ENCODE assay signal across 21 cellular contexts in genomic region chr12:94500831-94501567, GRCh38. TPM values are rescaled to one million over a fixed set of nuclear protein-coding genes. Genes with fewer than 3 reads are reported as not detected.
DNase-seq lines count a peak whose midpoint lies in the region; FAIRE-seq and TF ChIP-seq lines count a peak whose summit lies in the region.
"Had no signal": no experiment of that assay in that cellular context is flagged by ENCODE, and none has a peak within 500 bp of the region (broad histone marks: within the 10 kb centered on the region; RNA-seq: fewer than 3 reads in every experiment).

No MANE protein-coding gene starts in this region.

- peak; percentile 41 for DNase-seq in GM12865 (ENCODE audit: low read depth)
- peak; percentile 10 for DNase-seq in adipocyte (ENCODE audit: low read depth)
- peak; percentile 27 for DNase-seq in fibroblast of gingiva (ENCODE audit: low read depth)
- DNase-seq in renal cortical epithelial cell (ENCODE audit: low read depth), result peak; percentile 58
- DNase-seq in NOMO-1 treated with dmso at 0.1 percent for 144 hours (lab: John Stamatoyannopoulos, UW; ENCODE audit: unreplicated experiment), result no peak
- DNase-seq in cerebellum (ENCODE audit: low spot score), result no peak
- DNase-seq in urothelium cell line (ENCODE audit: low spot score), result no peak
- DNase-seq: CD4-positive, alpha-beta T cell; COR-L47; DMS 273 treated with DMSO at 0.1 percent for 48 hours; DMS79 treated with DMSO at 0.1 percent for 48 hours; NCI-H1105; NCI-H146; NCI-H2029; NCI-H2227 treated with DMSO at 0.1 percent for 48 hours; NCI-H510A treated with DMSO at 0.1 percent for 48 hours; NCI-H748 treated with DMSO at 0.1 percent for 48 hours; SIG-M5 had no signal

- no peaks in the 10 kb centered on the region for H3K9me3 ChIP-seq in adipocyte (ENCODE audit: control insufficient read depth, low read length)

- H3K4me3 ChIP-seq in GM12865 (ENCODE audit: low read depth, low read length) (no peak overlapping the region), adipocyte (ENCODE audit: low read length) (no peak overlapping the region)

- no peaks in the 10 kb centered on the region for H3K4me1 ChIP-seq in adipocyte (ENCODE audit: control insufficient read depth, insufficient read depth, low read length)

- no peak for FAIRE-seq in urothelium cell line (lab: Jason Lieb, UNC)
- FAIRE-seq: A204.1, GM19239, H54 had no signal

- no peak overlapping the region for H3K9ac ChIP-seq in adipocyte (ENCODE audit: low read length)

- no peak for TF ChIP-seq CTCF in GM12865 (IDR thresholded peaks at IDR 0.05; ENCODE audit: insufficient read depth, low read depth, low read length, missing control alignments)

- H3K27me3 ChIP-seq in adipocyte (replicated peaks; ENCODE audit: control insufficient read depth, insufficient read depth, low read length), result peaks cover 6% of the 10 kb centered on the region

- H3K36me3 ChIP-seq in adipocyte (ENCODE audit: control insufficient read depth, insufficient read depth, low read length, severe bottlenecking), result no peaks in the 10 kb centered on the region

RNA-seq across cellular contexts. Expression of gene CEP83, which starts 41.3 kb away (rescaled TPM):
- total RNA-seq in renal cortical epithelial cell, result 10.2 and 10.8 TPM in 2 replicates
- 26.7 TPM for total RNA-seq in cerebellum

Comparison
In these comparisons a context has a peak if more than half of its experiments do, and no peak if none do; other contexts are left out.
1. DNase-seq: peak in GM12865 (single experiment), adipocyte (single experiment), fibroblast of gingiva (single experiment) and renal cortical epithelial cell (single experiment); none in NOMO-1 treated with dmso at 0.1 percent for 144 hours (single experiment), cerebellum (single experiment) and urothelium cell line (single experiment).